ENCODE assay signal across 8 cellular contexts in the genomic region with DNA sequence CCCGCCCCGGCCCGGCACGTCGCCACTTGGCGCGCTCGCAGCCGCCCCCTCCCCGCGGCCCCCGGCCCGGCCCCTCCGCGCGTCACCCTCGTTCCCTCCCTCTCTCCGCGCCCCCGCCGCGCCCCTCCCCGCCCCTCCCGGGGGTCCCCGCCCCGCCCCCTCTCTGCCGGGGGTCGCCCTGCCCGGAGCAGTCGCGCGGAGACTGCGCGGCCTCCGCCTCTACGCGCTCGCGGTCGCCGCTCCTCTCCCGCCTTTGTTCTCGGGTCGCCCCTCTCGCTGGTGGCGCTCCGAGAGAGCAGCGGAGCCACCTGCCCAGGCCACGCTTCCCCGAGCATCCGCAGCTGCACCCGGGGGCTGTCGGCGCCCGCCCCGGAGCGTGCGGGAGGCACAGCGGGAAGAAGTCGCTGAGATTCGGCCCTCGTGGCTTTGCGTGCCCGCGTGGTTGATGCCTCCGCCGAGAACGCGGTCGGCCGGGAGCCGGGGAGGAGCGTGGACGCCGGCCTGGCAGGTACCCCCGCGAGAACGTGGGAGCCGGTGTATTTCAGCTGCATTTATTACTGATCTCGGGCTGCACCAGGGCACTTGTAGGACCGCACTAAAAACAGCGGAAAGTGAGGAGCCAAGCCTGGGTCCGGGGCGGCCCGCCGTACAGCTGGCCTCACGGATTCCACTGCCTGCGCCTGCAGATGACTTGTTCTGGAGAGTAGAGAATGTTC. TPM values are rescaled to one million over a fixed set of nuclear protein-coding genes. Genes with fewer than 3 reads are reported as not detected.
A peak's percentile ranks its signal among the peaks of the same experiment; 100 is the strongest.
DNase-seq lines count a peak whose midpoint lies in the region; ATAC-seq, FAIRE-seq and TF ChIP-seq lines count a peak whose summit lies in the region.

No MANE protein-coding gene starts in this region.

- no TSS peak for BruUV-seq in HCT116 (replicated peaks; lab: Mats Ljungman, UMichigan)

- RAD21 ChIA-PET in HCT116 (lab: Charles Lee; ENCODE audit: low non-redundant PET in 1 of 2, low total read pairs in 2 of 2, uncharacterized antibody in 2 of 2, unreplicated experiment in 2 of 2), result no interaction called here

- CTCF ChIA-PET in HCT116 (lab: Charles Lee), result no interaction called here

- no peak for TF ChIP-seq POLR2A in GM12891 (IDR thresholded peaks at IDR 0.05; ENCODE audit: low read depth, low read length)
- TF ChIP-seq POLR2A in HCT116 (IDR thresholded peaks at IDR 0.05; ENCODE audit: borderline replicate concordance, extremely low read depth, insufficient read depth, insufficient read length), result no peak

- POLR2A ChIA-PET in HCT116 (lab: Charles Lee), result interaction anchor here (0.7 kb wide), 1 partner anchor 27 kb away, joined by 3 read pairs; a partner anchor contains a TSS

- H3K4me3 ChIP-seq in HCT116 (replicated peaks in 1 of 2; ENCODE audit: low read depth in 1 of 2, low read length in 2 of 2) (peak overlapping the region; percentile 43 to 59), choroid plexus epithelial cell (ENCODE audit: low read depth, low read length) (peak overlapping the region; percentile 71)

- DNase-seq in GM12891 (ENCODE audit: insufficient read length, low spot score) (peak; percentile 60), HCT116 (ENCODE audit: low read depth, low spot score) (no peak), NCI-H1092 treated with DMSO at 0.1 percent for 48 hours (lab: John Stamatoyannopoulos, UW) (peak; percentile 90), choroid plexus epithelial cell (ENCODE audit: low read depth) (no peak), left lobe of liver (ENCODE audit: low spot score) (peak; percentile 58), NCI-H226 (no peak)
- DNase-seq in activated CD4-positive, alpha-beta T cell treated with anti-CD3 and anti-CD28 coated beads for 24 hours (ENCODE audit: low read depth in 2 of 2), result peak; percentile 55 to 58
- DNase-seq in stimulated activated CD4-positive, alpha-beta T cell treated with anti-CD3 and anti-CD28 coated beads, Interleukin-4, amount 100 ng/mL, for 1 hour, result peak; percentile 80

- ATAC-seq in HCT116 (peak; percentile 48), left lobe of liver (peak; percentile 46)

- H3K36me3 ChIP-seq in HCT116 (ENCODE audit: control insufficient read depth in 1 of 2, insufficient read depth in 2 of 2, low read length in 2 of 2), result no peaks in the 10 kb centered on the region

- FAIRE-seq in GM12891 (lab: Jason Lieb, UNC), result peak; percentile 85

- intact Hi-C loops in HCT116 (cut with micrococcal nuclease), result no loop called here

- H4K20me1 ChIP-seq in HCT116 (ENCODE audit: insufficient read depth), result 0 out of 2 replicates have a peak, but pooled peaks cover 4% of the 10 kb centered on the region

- no peaks in the 10 kb centered on the region for H3K9me3 ChIP-seq in HCT116 (ENCODE audit: control insufficient read depth in 1 of 2, insufficient read depth in 1 of 2, low read depth in 1 of 2, low read length in 2 of 2)

- no peak for TF ChIP-seq RAD21 in HCT116 (IDR thresholded peaks at IDR 0.05; ENCODE audit: low read depth)

- H3K9ac ChIP-seq in HCT116 (ENCODE audit: low read length), result peak overlapping the region; percentile 67

- peak overlapping the region; percentile 85 for H3K27ac ChIP-seq in HCT116 (ENCODE audit: low read depth, low read length)

- peaks cover 38% of the 10 kb centered on the region for H3K79me2 ChIP-seq in HCT116 (ENCODE audit: insufficient read depth, low read length)

- H3K9me2 ChIP-seq in HCT116 (ENCODE audit: insufficient read depth), result no peaks in the 10 kb centered on the region

- H3K4me1 ChIP-seq in HCT116 (ENCODE audit: control insufficient read depth in 1 of 2, insufficient read depth in 2 of 2, low read length in 2 of 2), result peaks cover 19 to 27% of the 10 kb centered on the region in 2 experiments

- H3K4me2 ChIP-seq in HCT116 (ENCODE audit: low read length), result peak overlapping the region; percentile 75

- H2AFZ ChIP-seq in HCT116 (ENCODE audit: low read depth, low read length, poor library complexity, severe bottlenecking), result peak overlapping the region; percentile 30

- TF ChIP-seq CTCF in HCT116 (IDR thresholded peaks at IDR 0.05 in 2 of 3, conservative IDR thresholded peaks at IDR 0.05 in 1 of 3; ENCODE audit: borderline replicate concordance in 1 of 3, insufficient read depth in 1 of 3, low read depth in 2 of 3, low read length in 2 of 3) (no peak), choroid plexus epithelial cell (conservative IDR thresholded peaks at IDR 0.05; ENCODE audit: low read depth, low read length) (no peak)

- no peaks in the 10 kb centered on the region for H3K27me3 ChIP-seq in HCT116 (ENCODE audit: insufficient read depth, low read length)

TF ChIP-seq in GM12891, 5 proteins besides CTCF, POLR2A, EP300 and RAD21:
- TF ChIP-seq TAF1 (IDR thresholded peaks at IDR 0.05; ENCODE audit: low read depth, low read length), result 0 out of 2 replicates have a peak, but pooled peaks have one; percentile 40
- no peak for TF ChIP-seq SPI1 (IDR thresholded peaks at IDR 0.05; ENCODE audit: low read depth, low read length)
- peak; percentile 48 for TF ChIP-seq PAX5 (IDR thresholded peaks at IDR 0.05; ENCODE audit: insufficient read depth, low read length, severe bottlenecking)
- TF ChIP-seq POU2F2 (IDR thresholded peaks at IDR 0.05; ENCODE audit: low read depth, low read length), result no peak
- TF ChIP-seq POLR2AphosphoS5 (IDR thresholded peaks at IDR 0.05; ENCODE audit: low read depth, low read length), result no peak

TF ChIP-seq in HCT116, 20 proteins besides CTCF, POLR2A, EP300 and RAD21:
- TF ChIP-seq EZH2 (IDR thresholded peaks at IDR 0.05) (no peak), ZFX (IDR thresholded peaks at IDR 0.05) (peak; percentile 56), CEBPB (IDR thresholded peaks at IDR 0.05; ENCODE audit: low read depth) (no peak), EZH2phosphoT487 (IDR thresholded peaks at IDR 0.05; ENCODE audit: borderline replicate concordance) (no peak), ELF1 (IDR thresholded peaks at IDR 0.05; ENCODE audit: borderline replicate concordance, low read depth) (no peak), POLR2AphosphoS5 (IDR thresholded peaks at IDR 0.05; ENCODE audit: low read depth, low read length) (no peak), SIN3A (IDR thresholded peaks at IDR 0.05; ENCODE audit: low read depth) (no peak), TCF7L2 (IDR thresholded peaks at IDR 0.05; ENCODE audit: borderline replicate concordance, extremely low read depth, insufficient read depth, insufficient read length) (peak; percentile 45)
- TF ChIP-seq, protein P1, sequence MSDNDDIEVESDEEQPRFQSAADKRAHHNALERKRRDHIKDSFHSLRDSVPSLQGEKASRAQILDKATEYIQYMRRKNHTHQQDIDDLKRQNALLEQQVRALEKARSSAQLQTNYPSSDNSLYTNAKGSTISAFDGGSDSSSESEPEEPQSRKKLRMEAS (IDR thresholded peaks at IDR 0.05), result peak; percentile 61

RNA-seq across cellular contexts. Expression of a gene that starts 0.4 kb away (rescaled TPM):
- 11.7 TPM for polyA plus RNA-seq in GM12891 (2012; ENCODE audit: low read depth, missing spikeins)
- total RNA-seq in HCT116 (2021; ENCODE audit: unreplicated experiment), result 45.5 TPM
- 22.6 and 32.7 TPM in 2 replicates for polyA plus RNA-seq in HCT116 (2012)
- total RNA-seq in left lobe of liver, result 19.6 TPM

RNA-seq across cellular contexts. Expression of a gene that starts 22.8 kb away (rescaled TPM):
- polyA plus RNA-seq in GM12891 (2012; ENCODE audit: low read depth, missing spikeins), result 10.7 TPM
- 20.6 TPM for total RNA-seq in HCT116 (2021; ENCODE audit: unreplicated experiment)
- polyA plus RNA-seq in HCT116 (2012), result 8.1 and 10.4 TPM in 2 replicates
- 18.9 TPM for total RNA-seq in left lobe of liver

RNA-seq across cellular contexts. Expression of a gene that starts 22.9 kb away (rescaled TPM):
- 20.6 TPM for polyA plus RNA-seq in GM12891 (2012; ENCODE audit: low read depth, missing spikeins)
- total RNA-seq in HCT116 (2021; ENCODE audit: unreplicated experiment) (60.6 TPM), left lobe of liver (19.5 TPM)
- 33.6 and 37.8 TPM in 2 replicates for polyA plus RNA-seq in HCT116 (2012)

RNA-seq across cellular contexts. Expression of a gene that starts 26.7 kb away (rescaled TPM):
- polyA plus RNA-seq in GM12891 (2012; ENCODE audit: low read depth, missing spikeins), result 1.7 TPM
- 1.5 TPM for total RNA-seq in HCT116 (2021; ENCODE audit: unreplicated experiment)
- 0.24 and 0.35 TPM in 2 replicates for polyA plus RNA-seq in HCT116 (2012)
- 0.60 TPM for total RNA-seq in left lobe of liver

RNA-seq across cellular contexts. Expression of a gene that starts 26.7 kb away (rescaled TPM):
- polyA plus RNA-seq in GM12891 (2012; ENCODE audit: low read depth, missing spikeins), result 28.0 TPM
- 24.7 TPM for total RNA-seq in HCT116 (2021; ENCODE audit: unreplicated experiment)
- polyA plus RNA-seq in HCT116 (2012), result 27.0 and 32.5 TPM in 2 replicates
- 16.3 TPM for total RNA-seq in left lobe of liver

Comparison
In these comparisons a context has a peak if more than half of its experiments do, and no peak if none do; other contexts are left out.
1. DNase-seq: peak in GM12891 (single experiment), NCI-H1092 treated with DMSO at 0.1 percent for 48 hours (single experiment), activated CD4-positive, alpha-beta T cell treated with anti-CD3 and anti-CD28 coated beads for 24 hours (2 of 2), left lobe of liver (single experiment) and stimulated activated CD4-positive, alpha-beta T cell treated with anti-CD3 and anti-CD28 coated beads, Interleukin-4, amount 100 ng/mL, for 1 hour (single experiment); none in HCT116 (single experiment), choroid plexus epithelial cell (single experiment) and NCI-H226 (single experiment).